1 cellular context compared by ENCODE assay signal in genomic region chr11:120205596-120206161, GRCh38.
TF ChIP-seq lines count a peak whose summit lies in the region.

No MANE protein-coding gene starts in this region.

TF ChIP-seq in endothelial cell of umbilical vein, 7 proteins besides CTCF, POLR2A, EP300 and RAD21:
- TF ChIP-seq MAX (IDR thresholded peaks at IDR 0.05; ENCODE audit: insufficient read depth, insufficient read length) (no peak), FOS (IDR thresholded peaks at IDR 0.05; ENCODE audit: borderline replicate concordance, insufficient read depth, low read length) (peak; percentile 35), JUN (IDR thresholded peaks at IDR 0.05; ENCODE audit: borderline replicate concordance, insufficient read depth, insufficient read length, low read depth) (peak; percentile 33), GATA2 (IDR thresholded peaks at IDR 0.05; ENCODE audit: insufficient read depth, insufficient read length, low read depth, low read length) (no peak), POLR2AphosphoS5 (IDR thresholded peaks at IDR 0.05; ENCODE audit: insufficient read depth, low read depth, low read length) (no peak), EZH2 (IDR thresholded peaks at IDR 0.05; ENCODE audit: borderline replicate concordance, low read depth, low read length, severe bottlenecking) (no peak), MYC (IDR thresholded peaks at IDR 0.05; ENCODE audit: low read depth, low read length) (no peak)
